ENCODE assay signal across 8 cellular contexts in genomic region chr16:69049603-69050002, GRCh38. TPM values are rescaled to one million over a fixed set of nuclear protein-coding genes. Genes with fewer than 3 reads are reported as not detected.
DNase-seq lines count a peak whose midpoint lies in the region; ATAC-seq, FAIRE-seq and TF ChIP-seq lines count a peak whose summit lies in the region.
"Not testable (repeated sequence)": the region's sequence is repeated elsewhere in the genome, so short reads cannot be mapped to it uniquely, and the experiment has no call there.
"Had no signal": no experiment of that assay in that cellular context is flagged by ENCODE, and none has a peak within 500 bp of the region (broad histone marks: within the 10 kb centered on the region; RNA-seq: fewer than 3 reads in every experiment).

No MANE protein-coding gene starts in this region.

- H3K4me2 ChIP-seq in HCT116 (ENCODE audit: low read length), result peak overlapping the region; percentile 72
- not testable (repeated sequence) for H3K4me2 ChIP-seq in IMR-90 (ENCODE audit: low read depth, low read length); HepG2 (ENCODE audit: low read depth, low read length)

- TF ChIP-seq EP300 in HepG2 (IDR thresholded peaks at IDR 0.05; ENCODE audit: low read depth in 2 of 2, low read length in 2 of 2); HepG2 (CRISPR knock-in tag; IDR thresholded peaks at IDR 0.05; ENCODE audit: borderline replicate concordance): not testable (repeated sequence)

- peak overlapping the region; percentile 27; the same call in 1 of the 2 replicates for H3K14ac ChIP-seq in IMR-90 (replicated peaks; ENCODE audit: low read depth, low read length)

- not testable (repeated sequence) for H3K9me2 ChIP-seq in HCT116 (ENCODE audit: insufficient read depth)

- H3K36me3 Mint-ChIP-seq in WTC11; osteocyte (ENCODE audit: unreplicated experiment): not testable (repeated sequence)

- not testable (repeated sequence) for H3K9me3 ChIP-seq in HCT116 (ENCODE audit: control insufficient read depth in 1 of 2, insufficient read depth in 1 of 2, low read depth in 1 of 2, low read length in 2 of 2); IMR-90 (ENCODE audit: control insufficient read depth, insufficient read depth, low read length); HepG2 (ENCODE audit: low read length)

- peaks cover 42 to 63% of the 10 kb centered on the region in 2 experiments for H3K4me1 ChIP-seq in HCT116 (ENCODE audit: control insufficient read depth in 1 of 2, insufficient read depth in 2 of 2, low read length in 2 of 2)
- H3K4me1 ChIP-seq in IMR-90 (ENCODE audit: control insufficient read depth, insufficient read depth, low read length); HepG2 (ENCODE audit: insufficient read depth, low read length): not testable (repeated sequence)

- not testable (repeated sequence) for H3K79me2 ChIP-seq in HCT116 (ENCODE audit: insufficient read depth, low read length); HepG2 (ENCODE audit: insufficient read depth, low read length)

- not testable (repeated sequence) for ATAC-seq in HCT116, WTC11, HepG2
- ATAC-seq in IMR-90 (ENCODE audit: low read depth), result peak; percentile 47

- H3K4me3 Mint-ChIP-seq in WTC11; osteocyte (ENCODE audit: unreplicated experiment): not testable (repeated sequence)

- not testable (repeated sequence) for H3K27me3 Mint-ChIP-seq in WTC11 (ENCODE audit: low read depth); osteocyte (ENCODE audit: unreplicated experiment)

- H2BK5ac ChIP-seq in IMR-90 (ENCODE audit: low read depth, low read length, poor library complexity, severe bottlenecking), result peak overlapping the region; percentile 78

- H4K5ac ChIP-seq in IMR-90 (ENCODE audit: low read depth, low read length), result peak overlapping the region; percentile 27; the same call in 1 of the 2 replicates

- H3K79me1 ChIP-seq in IMR-90 (ENCODE audit: low read depth in 1 of 2, low read length in 2 of 2), result not testable (repeated sequence)

- H3K27ac Mint-ChIP-seq in WTC11, result not testable (repeated sequence)
- peak overlapping the region; percentile 62 for H3K27ac Mint-ChIP-seq in osteocyte (ENCODE audit: unreplicated experiment)

- DNase-seq in HCT116 (ENCODE audit: low read depth, low spot score); IMR-90; WTC11 (ENCODE audit: low spot score); brain microvascular endothelial cell; HepG2 (ENCODE audit: low spot score); osteocyte (ENCODE audit: extremely low spot score, unreplicated experiment): not testable (repeated sequence)

- H2AK5ac ChIP-seq in IMR-90 (ENCODE audit: low read depth, low read length), result peak overlapping the region; percentile 74; the same call in 1 of the 2 replicates

- not testable (repeated sequence) for TF ChIP-seq POLR2A in HCT116 (IDR thresholded peaks at IDR 0.05; ENCODE audit: borderline replicate concordance, extremely low read depth, insufficient read depth, insufficient read length); IMR-90 (IDR thresholded peaks at IDR 0.05; ENCODE audit: low read depth, low read length); HepG2 (IDR thresholded peaks at IDR 0.05; ENCODE audit: insufficient read depth in 1 of 2, low read depth in 2 of 2, low read length in 2 of 2)

- H4K8ac ChIP-seq in IMR-90 (ENCODE audit: low read depth in 2 of 2, low read length in 2 of 2), result peak overlapping the region in 1 of 2 experiments; percentile 70; a peak in 2 of 4 replicates

- H3K9me1 ChIP-seq in IMR-90 (ENCODE audit: insufficient read depth, low read length), result not testable (repeated sequence)

- not testable (repeated sequence) for H3K56ac ChIP-seq in IMR-90 (ENCODE audit: extremely low read depth, insufficient read depth, low read length)

- not testable (repeated sequence) for BruUV-seq in HCT116 (replicated peaks; lab: Mats Ljungman, UMichigan); IMR-90 (replicated peaks; lab: Mats Ljungman, UMichigan); HepG2 (replicated peaks; lab: Mats Ljungman, UMichigan)

- in situ Hi-C loops in IMR-90 (cut with MboI; ENCODE audit: low sequenced_read_pairs); brain microvascular endothelial cell (cut with HindIII; ENCODE audit: low pct_ligation_motif_present, low sequenced_read_pairs); HepG2 (cut with HindIII; ENCODE audit: extremely low pct_ligation_motif_present, low pct_unique_long_range_greater_than_20kb): not testable (repeated sequence)

- RAD21 ChIA-PET in HCT116 (lab: Charles Lee; ENCODE audit: low non-redundant PET in 1 of 2, low total read pairs in 2 of 2, uncharacterized antibody in 2 of 2, unreplicated experiment in 2 of 2), result not testable (repeated sequence)

- H2BK120ac ChIP-seq in IMR-90 (ENCODE audit: low read depth, low read length), result peak overlapping the region; percentile 81

- WGBS in IMR-90 (ENCODE audit: extremely low coverage in 2 of 2, insufficient read length in 1 of 2), 2 experiments, result 100% methylated on average over 1 of the region's 3 CpGs; no CpG with 5 or more reads in 1 of the 2 experiments
- 96% methylated on average over 3 of the region's 3 CpGs for WGBS in HepG2 (ENCODE audit: low lambda C conversion rate)

- not testable (repeated sequence) for H3K4me1 Mint-ChIP-seq in WTC11
- H3K4me1 Mint-ChIP-seq in osteocyte (ENCODE audit: unreplicated experiment), result peaks cover 16% of the 10 kb centered on the region

- H3K27me3 ChIP-seq in HCT116 (ENCODE audit: insufficient read depth, low read length); IMR-90 (ENCODE audit: control insufficient read depth, insufficient read depth, low read length); brain microvascular endothelial cell (replicated peaks); HepG2 (ENCODE audit: control insufficient read depth in 1 of 2, insufficient read depth in 2 of 2, low read length in 2 of 2): not testable (repeated sequence)

- H3K4ac ChIP-seq in IMR-90 (ENCODE audit: low read depth, low read length), result peak overlapping the region; percentile 71

- H4K91ac ChIP-seq in IMR-90 (ENCODE audit: insufficient read depth, low read depth, low read length), result peak overlapping the region; percentile 72; the same call in 1 of the 2 replicates

- not testable (repeated sequence) for H3K36me3 ChIP-seq in HCT116 (ENCODE audit: control insufficient read depth in 1 of 2, insufficient read depth in 2 of 2, low read length in 2 of 2); IMR-90 (ENCODE audit: control insufficient read depth, insufficient read depth, low read length); brain microvascular endothelial cell (replicated peaks); HepG2 (replicated peaks in 1 of 2; ENCODE audit: control insufficient read depth in 1 of 2, insufficient read depth in 2 of 2, low read length in 2 of 2)

- peak overlapping the region; percentile 39; the same call in 1 of the 2 replicates for H3K18ac ChIP-seq in IMR-90 (ENCODE audit: low read depth, low read length)

- CTCF ChIA-PET in HCT116 (lab: Charles Lee) (interaction anchor here (2.7 kb wide), 1 partner anchor 23 kb away, joined by 11 read pairs; no protein-coding TSS in a partner anchor), IMR-90 (lab: Yijun Ruan, JAX) (interaction anchor here (1.9 kb wide), 1 partner anchor 15 kb away, joined by 6 read pairs; no protein-coding TSS in a partner anchor)
- CTCF ChIA-PET in WTC11 (lab: Charles Lee); HepG2 (lab: Yijun Ruan, JAX; ENCODE audit: low intra/inter-chr PET ratio, low total read pairs): not testable (repeated sequence)

- not testable (repeated sequence) for TF ChIP-seq CTCF in HCT116 (IDR thresholded peaks at IDR 0.05 in 2 of 3, conservative IDR thresholded peaks at IDR 0.05 in 1 of 3; ENCODE audit: borderline replicate concordance in 1 of 3, insufficient read depth in 1 of 3, low read depth in 2 of 3, low read length in 2 of 3); IMR-90 (conservative IDR thresholded peaks at IDR 0.05; ENCODE audit: low read depth, low read length); WTC11 (IDR thresholded peaks at IDR 0.05); brain microvascular endothelial cell (IDR thresholded peaks at IDR 0.05; ENCODE audit: low read depth, low read length, missing control alignments); HepG2 (CRISPR knock-in tag; IDR thresholded peaks at IDR 0.05); osteocyte (IDR thresholded peaks at IDR 0.05)

- H2BK15ac ChIP-seq in IMR-90 (ENCODE audit: low read depth, low read length), result peak overlapping the region; percentile 65; the same call in 2 of the 3 replicates

- not testable (repeated sequence) for H3K27ac ChIP-seq in HCT116 (ENCODE audit: low read depth, low read length); HepG2 (ENCODE audit: extremely low read length, insufficient read depth, low read length)
- H3K27ac ChIP-seq in IMR-90 (ENCODE audit: insufficient read depth, low read length) (peak overlapping the region; percentile 39; the same call in 1 of the 2 replicates), brain microvascular endothelial cell (peak overlapping the region; percentile 84)

- peak overlapping the region; percentile 41; the same call in 1 of the 2 replicates for H3K23ac ChIP-seq in IMR-90 (ENCODE audit: low read depth, low read length)

- not testable (repeated sequence) for H4K20me1 ChIP-seq in HCT116 (ENCODE audit: insufficient read depth); IMR-90 (ENCODE audit: insufficient read depth, low read length); HepG2 (ENCODE audit: insufficient read depth, low read length)

- dilution Hi-C loops in IMR-90 (cut with HindIII; ENCODE audit: low sequenced_read_pairs, unreplicated experiment), result not testable (repeated sequence)

- peak overlapping the region; percentile 16; the same call in 1 of the 2 replicates for H2BK20ac ChIP-seq in IMR-90 (ENCODE audit: low read depth, low read length)

- POLR2A ChIA-PET in HCT116 (lab: Charles Lee), result interaction anchor here (0.9 to 3.3 kb wide), 3 partner anchors 56 to 137 kb away, joined by 3 to 13 read pairs (median 4); partner anchors contain the start of gene HAS3
- POLR2A ChIA-PET in IMR-90 (lab: Charles Lee; ENCODE audit: unreplicated experiment); WTC11 (lab: Charles Lee); HepG2 (lab: Yijun Ruan, JAX): not testable (repeated sequence)

- H2AFZ ChIP-seq in HCT116 (ENCODE audit: low read depth, low read length, poor library complexity, severe bottlenecking); IMR-90 (replicated peaks; ENCODE audit: low read length, poor library complexity); HepG2 (ENCODE audit: low read length): not testable (repeated sequence)

- peak overlapping the region; percentile 60 for H2AK9ac ChIP-seq in IMR-90 (replicated peaks; ENCODE audit: low read depth, low read length, poor library complexity)

- not testable (repeated sequence) for H3K4me3 ChIP-seq in HCT116 (replicated peaks in 1 of 2; ENCODE audit: low read depth in 1 of 2, low read length in 2 of 2); IMR-90 (ENCODE audit: insufficient read depth, low read depth, low read length); brain microvascular endothelial cell (ENCODE audit: low read depth, low read length); HepG2 (replicated peaks in 1 of 3; ENCODE audit: insufficient read depth in 1 of 3, low read depth in 2 of 3, low read length in 3 of 3)

- intact Hi-C loops in HCT116 (cut with micrococcal nuclease); HepG2 (cut with micrococcal nuclease; ENCODE audit: unreplicated experiment): not testable (repeated sequence)
- intact Hi-C loops in IMR-90 (cut with micrococcal nuclease), result loop anchor here (1.0 kb wide), 1 partner anchor 147 kb away; no protein-coding TSS in a partner anchor

- not testable (repeated sequence) for H3K9me3 Mint-ChIP-seq in WTC11; osteocyte (ENCODE audit: unreplicated experiment)

- TF ChIP-seq RAD21 in HCT116 (IDR thresholded peaks at IDR 0.05; ENCODE audit: low read depth); IMR-90 (IDR thresholded peaks at IDR 0.05; ENCODE audit: low read length); HepG2 (CRISPR knock-in tag; IDR thresholded peaks at IDR 0.05): not testable (repeated sequence)

- 0 out of 2 replicates have a peak overlapping the region, but pooled peaks have one; percentile 12 for H3K9ac ChIP-seq in HCT116 (ENCODE audit: low read length)
- H3K9ac ChIP-seq in IMR-90 (ENCODE audit: low read depth, low read length); HepG2 (ENCODE audit: insufficient read depth, low read depth, low read length): not testable (repeated sequence)

- FAIRE-seq in HepG2 (lab: Jason Lieb, UNC), result not testable (repeated sequence)

RNA-seq across cellular contexts. Expression of gene HAS3, which starts 55.9 kb away (rescaled TPM):
- total RNA-seq in HCT116 (2021; ENCODE audit: unreplicated experiment) (140 TPM), IMR-90 (2012; rRNA removed) (0.28 and 0.36 TPM in 2 replicates), WTC11 (2021) (54.4 to 66.9 TPM (median 56.0 TPM) in 3 replicates), HepG2 (2016; rRNA removed; fragmentation: Illumina TruSeq; extraction: Trizol) (0.04 TPM in 1 of 2 replicates, not detected in the other), osteocyte (0.89 and 1.6 TPM in 2 replicates)
- 56.6 and 57.5 TPM in 2 replicates for polyA plus RNA-seq in HCT116 (2012)
- polyA plus RNA-seq in IMR-90 (2012; rRNA removed) (0.73 and 0.97 TPM in 2 replicates), HepG2 (2011; rRNA removed) (0.30 and 0.64 TPM in 2 replicates)
- 0.37 and 0.90 TPM in 2 replicates for polyA plus RNA-seq in IMR-90 (2012; cell fraction: cytosol; rRNA removed)
- 2.4 and 3.3 TPM in 2 replicates for polyA plus RNA-seq in IMR-90 (2012; cell fraction: nucleus; rRNA removed; ENCODE audit: low replicate concordance)
- total RNA-seq in HepG2 (2016; cell fraction: cytosol; rRNA removed; fragmentation: Illumina TruSeq; extraction: Trizol; ENCODE audit: low read depth), result 0.09 TPM in 1 of 2 replicates, not detected in the other
- total RNA-seq in HepG2 (2016; cell fraction: insoluble cytoplasmic fraction; rRNA removed; fragmentation: Illumina TruSeq; extraction: Trizol), result 0.13 and 0.36 TPM in 2 replicates
- 0.14 and 0.19 TPM in 2 replicates for total RNA-seq in HepG2 (2016; cell fraction: membrane; rRNA removed; fragmentation: Illumina TruSeq; extraction: Trizol)
- 0.19 and 0.22 TPM in 2 replicates for total RNA-seq in HepG2 (2016; cell fraction: nucleus; rRNA removed; fragmentation: Illumina TruSeq; extraction: Trizol)
- 0.28 and 0.32 TPM in 2 replicates for polyA plus RNA-seq in HepG2 (2011; cell fraction: cytosol; rRNA removed)
- polyA plus RNA-seq in HepG2 (2011; cell fraction: nucleus; rRNA removed), result 1.3 and 1.4 TPM in 2 replicates
- 0.47 and 0.52 TPM in 2 replicates for polyA plus RNA-seq in HepG2 (2012)
- 0.10 TPM in 1 of 2 replicates, not detected in the other for polyA plus RNA-seq in HepG2 (2016; cell fraction: cytosol; fragmentation: Illumina TruSeq; extraction: Trizol; ENCODE audit: low read depth)
- 0.09 and 0.12 TPM in 2 replicates for polyA plus RNA-seq in HepG2 (2016; cell fraction: insoluble cytoplasmic fraction; fragmentation: Illumina TruSeq; extraction: Trizol; ENCODE audit: low read depth)
- 0.08 and 0.29 TPM in 2 replicates for polyA plus RNA-seq in HepG2 (2016; cell fraction: membrane; fragmentation: Illumina TruSeq; extraction: Trizol; ENCODE audit: low read depth)
- polyA plus RNA-seq in HepG2 (2016; cell fraction: nucleus; fragmentation: Illumina TruSeq; extraction: Trizol; ENCODE audit: insufficient read depth, low read depth), result 0.79 and 0.96 TPM in 2 replicates
- 1.4 and 2.2 TPM in 2 replicates for polyA minus RNA-seq in HepG2 (2011; rRNA and poly(A)+ RNA removed; ENCODE audit: low replicate concordance)
- polyA minus RNA-seq in HepG2 (2011; cell fraction: cytosol; rRNA and poly(A)+ RNA removed), result 0.30 TPM in 1 of 2 replicates, not detected in the other
- 0.99 and 1.4 TPM in 2 replicates for polyA minus RNA-seq in HepG2 (2011; cell fraction: nucleus; rRNA and poly(A)+ RNA removed)
- polyA plus RNA-seq: CD14-positive monocyte, GM23248 had no signal

Comparison
In these comparisons a context has a peak if more than half of its experiments do, and no peak if none do; other contexts are left out.
1. RNA of gene HAS3, which starts 55.9 kb away (total RNA-seq): 140 TPM in HCT116 (single experiment) and 54.4 to 66.9 TPM in WTC11; 0.89 to 1.6 TPM in osteocyte, 0.28 to 0.36 TPM in IMR-90 and 0.04 to 0.36 TPM in HepG2; every median in the first group is over 10 times any median in the second.